In the genomic region with DNA sequence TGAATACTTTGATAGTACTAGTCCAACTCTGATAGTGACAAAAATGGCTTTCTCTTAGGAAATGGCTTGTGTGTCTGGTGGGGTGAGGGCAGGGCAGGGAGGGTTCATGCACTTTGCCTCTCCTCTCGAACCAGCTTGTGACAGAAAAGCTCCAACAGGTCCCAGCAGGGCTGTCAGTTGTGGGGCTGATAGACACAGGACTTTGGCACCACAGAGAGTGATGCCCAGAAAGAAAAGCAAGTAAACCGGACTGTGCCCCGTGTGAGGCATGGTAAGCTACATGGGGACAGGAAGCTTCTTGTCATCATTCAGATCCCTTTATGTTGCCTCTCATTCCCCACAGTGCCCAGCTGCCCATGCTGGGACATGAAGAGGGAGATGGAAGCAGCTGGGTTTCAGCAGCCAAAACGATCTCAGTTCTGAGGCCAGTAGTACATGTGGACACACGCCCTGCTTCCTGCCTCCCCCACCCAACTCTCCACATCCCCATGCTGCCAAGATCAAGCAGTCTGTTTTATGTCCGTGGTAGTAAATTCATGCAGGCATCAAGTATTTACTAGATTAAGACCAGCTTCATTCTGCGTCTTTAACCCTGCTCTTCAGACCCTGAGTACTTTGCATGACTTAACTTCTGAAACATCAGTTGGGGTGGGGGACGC, we compare ENCODE assay signal across 18 cellular contexts. TPM values are rescaled to one million over a fixed set of nuclear protein-coding genes. Genes with fewer than 3 reads are reported as not detected.
A peak's percentile ranks its signal among the peaks of the same experiment; 100 is the strongest.
DNase-seq lines count a peak whose midpoint lies in the region; TF ChIP-seq lines count a peak whose summit lies in the region.
"Had no signal": no experiment of that assay in that cellular context is flagged by ENCODE, and none has a peak within 500 bp of the region (broad histone marks: within the 10 kb centered on the region; RNA-seq: fewer than 3 reads in every experiment).

No MANE protein-coding gene starts in this region.

- CTCF ChIA-PET in mammary epithelial cell (lab: Charles Lee; ENCODE audit: low non-redundant PET) = no interaction called here

- H3K36me3 ChIP-seq in Loucy (ENCODE audit: insufficient read depth, low read length) (no peaks in the 10 kb centered on the region), mammary epithelial cell (ENCODE audit: insufficient read depth, low read length) (no peaks in the 10 kb centered on the region), hepatocyte (replicated peaks; ENCODE audit: insufficient read depth, low read depth) (no peaks in the 10 kb centered on the region)
- H3K36me3 ChIP-seq: gastrocnemius medialis, vagina had no signal

- DNase-seq in DMS 273 (lab: John Stamatoyannopoulos, UW; ENCODE audit: unreplicated experiment) (peak; percentile 81), mammary epithelial cell (peak; percentile 67), hepatocyte (ENCODE audit: low spot score) (peak; percentile 32), medulla oblongata (ENCODE audit: extremely low spot score) (no peak), Ammon's horn (ENCODE audit: low spot score) (no peak), MV-4-11 (lab: John Stamatoyannopoulos, UW) (no peak), NCI-H1930 (lab: John Stamatoyannopoulos, UW) (no peak)
- DNase-seq: activated CD4-positive, alpha-beta T cell treated with anti-CD3 and anti-CD28 coated beads, Interleukin-2, amount 50 U/mL, for 4 hours; activated naive CD4-positive, alpha-beta T cell; aorta; endodermal cell; gastrocnemius medialis; MM.1S; NCI-H2081; SW 1271 had no signal

- no peak overlapping the region for H3K4me2 ChIP-seq in Loucy (ENCODE audit: low read depth, low read length, poor library complexity, severe bottlenecking)
- H3K4me2 ChIP-seq in mammary epithelial cell (ENCODE audit: insufficient read depth, low read depth, low read length) = peak overlapping the region; percentile 49
- H3K4me2 ChIP-seq in hepatocyte = no peak overlapping the region

- H2AFZ ChIP-seq in Loucy (ENCODE audit: low read length) (peak overlapping the region; percentile 29; the same call in 1 of the 2 replicates), mammary epithelial cell (ENCODE audit: low read depth, low read length) (peak overlapping the region; percentile 81), hepatocyte (no peak overlapping the region)

- H3K9me3 ChIP-seq in Loucy (ENCODE audit: insufficient read depth, low read depth, low read length) (no peaks in the 10 kb centered on the region), mammary epithelial cell (replicated peaks; ENCODE audit: insufficient read depth, low read length) (no peaks in the 10 kb centered on the region), hepatocyte (ENCODE audit: low read depth) (no peaks in the 10 kb centered on the region)
- H3K9me3 ChIP-seq: gastrocnemius medialis, vagina had no signal

- no peaks in the 10 kb centered on the region for H3K79me2 ChIP-seq in Loucy (ENCODE audit: insufficient read depth, low read length)
- H3K79me2 ChIP-seq in mammary epithelial cell (ENCODE audit: insufficient read depth, low read length) = no peaks in the 10 kb centered on the region
- no peaks in the 10 kb centered on the region for H3K79me2 ChIP-seq in hepatocyte

- TF ChIP-seq CTCF in Loucy (conservative IDR thresholded peaks at IDR 0.05; ENCODE audit: low read length) = no peak
- TF ChIP-seq CTCF in mammary epithelial cell (conservative IDR thresholded peaks at IDR 0.05 in 1 of 2, IDR thresholded peaks at IDR 0.05 in 1 of 2; ENCODE audit: extremely low read depth in 1 of 2, insufficient read depth in 1 of 2, low read depth in 1 of 2, low read length in 2 of 2) = no peak
- TF ChIP-seq CTCF in hepatocyte (IDR thresholded peaks at IDR 0.05; ENCODE audit: poor library complexity) = no peak

- in situ Hi-C loops in mammary epithelial cell (cut with MboI; ENCODE audit: low sequenced_read_pairs in 2 of 2) = no loop called here

- H3K9me2 ChIP-seq in Loucy (replicated peaks; ENCODE audit: low read depth, low read length) = no peaks in the 10 kb centered on the region
- no peaks in the 10 kb centered on the region for H3K9me2 ChIP-seq in hepatocyte (replicated peaks; ENCODE audit: insufficient read depth)

- H3K27ac ChIP-seq in mammary epithelial cell (ENCODE audit: insufficient read depth, low read depth, low read length) (no peak overlapping the region), hepatocyte (no peak overlapping the region)
- H3K27ac ChIP-seq: gastrocnemius medialis, vagina had no signal

- 33% methylated on average over 5 of the region's 8 CpGs for WGBS in mammary epithelial cell (ENCODE audit: low coverage, missing lambda C conversion rate)
- 62% methylated on average over 8 of the region's 8 CpGs for WGBS in hepatocyte (ENCODE audit: low lambda C conversion rate, missing lambda C conversion rate)

- no peaks in the 10 kb centered on the region for H3F3A ChIP-seq in Loucy (ENCODE audit: low read depth)

- H4K20me1 ChIP-seq in Loucy (ENCODE audit: insufficient read depth, low read length, poor library complexity, severe bottlenecking) (no peaks in the 10 kb centered on the region), mammary epithelial cell (ENCODE audit: insufficient read depth, low read length) (no peaks in the 10 kb centered on the region), hepatocyte (ENCODE audit: insufficient read depth, poor library complexity, severe bottlenecking) (no peaks in the 10 kb centered on the region)

- H3K27me3 ChIP-seq in Loucy (ENCODE audit: insufficient read depth, low read length, poor library complexity, severe bottlenecking) = no peaks in the 10 kb centered on the region
- no peaks in the 10 kb centered on the region for H3K27me3 ChIP-seq in mammary epithelial cell (ENCODE audit: insufficient read depth, low read length)
- no peaks in the 10 kb centered on the region for H3K27me3 ChIP-seq in hepatocyte
- H3K27me3 ChIP-seq: gastrocnemius medialis, vagina had no signal

- H3K4me1 ChIP-seq in Loucy (ENCODE audit: insufficient read depth, low read length, poor library complexity, severe bottlenecking) (peaks cover 17% of the 10 kb centered on the region), mammary epithelial cell (ENCODE audit: insufficient read depth, low read length) (peaks cover 11% of the 10 kb centered on the region), hepatocyte (ENCODE audit: insufficient read depth) (peaks cover 3% of the 10 kb centered on the region)
- H3K4me1 ChIP-seq: gastrocnemius medialis had no signal

- H3K4me3 ChIP-seq in Loucy (ENCODE audit: low read length, poor library complexity, severe bottlenecking) (no peak overlapping the region), mammary epithelial cell (replicated peaks in 1 of 3; ENCODE audit: insufficient read depth in 1 of 3, low read depth in 2 of 3, low read length in 3 of 3) (no peak overlapping the region), hepatocyte (no peak overlapping the region)
- H3K4me3 ChIP-seq: gastrocnemius medialis, vagina had no signal

- dilution Hi-C loops in mammary epithelial cell (cut with HindIII; ENCODE audit: low sequenced_read_pairs) = no loop called here

- intact Hi-C loops in mammary epithelial cell (cut with micrococcal nuclease) = no loop called here

- no TSS peak for BruUV-seq in mammary epithelial cell (replicated peaks; lab: Mats Ljungman, UMichigan)

- no peak overlapping the region for H3K9ac ChIP-seq in Loucy (ENCODE audit: low read depth, low read length, poor library complexity, severe bottlenecking)
- H3K9ac ChIP-seq in mammary epithelial cell (ENCODE audit: insufficient read depth, low read length) = no peak overlapping the region

RNA-seq across cellular contexts. Expression of gene LIPC, which starts 29.7 kb away (rescaled TPM):
- total RNA-seq in mammary epithelial cell (not detected), hepatocyte (64.8 and 67.7 TPM in 2 replicates)
- polyA plus RNA-seq in mammary epithelial cell (not detected), hepatocyte (34.3 and 37.0 TPM in 2 replicates)
- not detected for polyA minus RNA-seq in mammary epithelial cell
- total RNA-seq: endodermal cell, H1, vagina had no signal
- polyA plus RNA-seq: H1 had no signal

Comparison
In these comparisons a context has a peak if more than half of its experiments do, and no peak if none do; other contexts are left out.
1. DNase-seq: peak in DMS 273 (single experiment), mammary epithelial cell (single experiment) and hepatocyte (single experiment); none in medulla oblongata (single experiment), Ammon's horn (single experiment), MV-4-11 (single experiment) and NCI-H1930 (0 of 2).
2. RNA of gene LIPC, which starts 29.7 kb away (total RNA-seq): 64.8 to 67.7 TPM in hepatocyte; not detected in mammary epithelial cell; every median in the first group is over 10 times any median in the second.